Comparison of ENCODE assay signal across 24 cellular contexts in genomic region chr2:224072541-224073188, GRCh38. TPM values are rescaled to one million over a fixed set of nuclear protein-coding genes. Genes with fewer than 3 reads are reported as not detected.
A peak's percentile ranks its signal among the peaks of the same experiment; 100 is the strongest.
DNase-seq lines count a peak whose midpoint lies in the region; ATAC-seq and TF ChIP-seq lines count a peak whose summit lies in the region.
"Had no signal": no experiment of that assay in that cellular context is flagged by ENCODE, and none has a peak within 500 bp of the region (broad histone marks: within the 10 kb centered on the region; RNA-seq: fewer than 3 reads in every experiment).

No MANE protein-coding gene starts in this region.

- H3K27me3 ChIP-seq in body of pancreas (no peaks in the 10 kb centered on the region), trophoblast cell (ENCODE audit: insufficient read depth, low read length) (no peaks in the 10 kb centered on the region)
- H3K27me3 ChIP-seq: MG63, spleen, suprapubic skin had no signal

- no peak overlapping the region for H3K14ac ChIP-seq in trophoblast cell (ENCODE audit: low read length)

- no peak for TF ChIP-seq POLR2A in body of pancreas (IDR thresholded peaks at IDR 0.05)

- no peak overlapping the region for H2AFZ ChIP-seq in trophoblast cell (ENCODE audit: insufficient read depth, low read length, poor library complexity)

- H3K9me3 ChIP-seq in body of pancreas (no peaks in the 10 kb centered on the region), trophoblast cell (ENCODE audit: insufficient read depth, low read depth, low read length) (peaks cover 1% of the 10 kb centered on the region)
- H3K9me3 ChIP-seq: MG63, spleen, suprapubic skin had no signal

- H3K79me2 ChIP-seq in trophoblast cell (ENCODE audit: control insufficient read depth, insufficient read depth, low read length, poor library complexity) = peaks cover 1% of the 10 kb centered on the region

- H3K27ac ChIP-seq in body of pancreas (no peak overlapping the region), trophoblast cell (ENCODE audit: low read depth, low read length) (no peak overlapping the region)
- H3K27ac ChIP-seq: suprapubic skin had no signal

- H3K9ac ChIP-seq in trophoblast cell (ENCODE audit: low read length) = no peak overlapping the region

- no peak overlapping the region for H3K23ac ChIP-seq in trophoblast cell (ENCODE audit: low read length)

- H3K4me1 ChIP-seq in body of pancreas (no peaks in the 10 kb centered on the region), trophoblast cell (ENCODE audit: control insufficient read depth in 1 of 2, insufficient read depth in 2 of 2, low read length in 2 of 2) (no peaks in the 10 kb centered on the region)
- H3K4me1 ChIP-seq: spleen had no signal

- no peak overlapping the region for H3K4me2 ChIP-seq in trophoblast cell (ENCODE audit: low read length)

- no peak overlapping the region for H4K12ac ChIP-seq in trophoblast cell (ENCODE audit: low read depth, low read length)

- no peak overlapping the region for H4K8ac ChIP-seq in trophoblast cell (ENCODE audit: low read depth, low read length)

- no peak overlapping the region for H3K4ac ChIP-seq in trophoblast cell (ENCODE audit: low read depth, low read length)

- no peak overlapping the region for H2BK120ac ChIP-seq in trophoblast cell (ENCODE audit: insufficient read depth, low read length, poor library complexity)

- H3K4me3 ChIP-seq in AG09309 (ENCODE audit: control insufficient read depth, low read depth, low read length) (no peak overlapping the region), body of pancreas (no peak overlapping the region), trophoblast cell (ENCODE audit: low read depth, low read length) (no peak overlapping the region)
- H3K4me3 ChIP-seq: MG63, spleen, suprapubic skin had no signal

- no peaks in the 10 kb centered on the region for H3K79me1 ChIP-seq in trophoblast cell (ENCODE audit: low read length)

- 66 to 68% methylated on average over 4 of the region's 4 CpGs for WGBS in body of pancreas, 2 donors
- WGBS in trophoblast cell (ENCODE audit: extremely low coverage, insufficient coverage, insufficient read length) = no CpG with 5 or more reads among the region's 4 CpGs

- ATAC-seq in body of pancreas (peak; percentile 57), left ventricle myocardium superior (peak; percentile 93), HG02938 (IDR thresholded peaks at IDR 0.05; ENCODE audit: unreplicated experiment) (no peak)
- ATAC-seq: activated CD8-positive, alpha-beta memory T cell treated with anti-CD3 and anti-CD28 coated beads, Interleukin-2, amount 10 ng/mL, durations not matched to agents 7 days and 5 days; HCT116; natural killer cell; T-cell had no signal

- H2BK12ac ChIP-seq in trophoblast cell (ENCODE audit: low read length) = no peak overlapping the region

- no peak overlapping the region for H2BK5ac ChIP-seq in trophoblast cell (ENCODE audit: low read depth, low read length, poor library complexity)

- DNase-seq in AG09309 (ENCODE audit: low read depth) = peak; percentile 38
- DNase-seq in body of pancreas = peak in 2 of 4 donors; percentile 12
- DNase-seq in left ventricle myocardium superior = peak; percentile 71
- peak; percentile 52 to 79 for DNase-seq in trophoblast cell
- no peak for DNase-seq in inferior parietal cortex (ENCODE audit: extremely low spot score)
- no peak for DNase-seq in activated CD4-positive, alpha-beta T cell treated with anti-CD3 and anti-CD28 coated beads, Interleukin-2, amount 50 U/mL, for 1 hour
- no peak for DNase-seq in NCI-H82 (lab: John Stamatoyannopoulos, UW)
- DNase-seq: activated CD4-positive, alpha-beta T cell treated with anti-CD3 and anti-CD28 coated beads for 4 hours; activated CD8-positive, alpha-beta memory T cell treated with anti-CD3 and anti-CD28 coated beads, Interleukin-2, amount 10 ng/mL, durations not matched to agents 7 days and 5 days; caudate nucleus; CD4-positive, alpha-beta memory T cell; erythroblast; head of caudate nucleus; MG63; natural killer cell; NCI-H187; NCI-H524; posterior cingulate gyrus; SHP77 treated with DMSO at 0.1 percent for 48 hours; spleen; T-cell had no signal

- no peak overlapping the region for H4K91ac ChIP-seq in trophoblast cell (ENCODE audit: low read depth, low read length)

- H3K36me3 ChIP-seq in body of pancreas (replicated peaks in 1 of 2; ENCODE audit: insufficient read depth in 1 of 2, low read depth in 2 of 2) = no peaks in the 10 kb centered on the region
- no peaks in the 10 kb centered on the region for H3K36me3 ChIP-seq in trophoblast cell (ENCODE audit: control insufficient read depth in 1 of 2, insufficient read depth in 2 of 2, low read length in 2 of 2)
- H3K36me3 ChIP-seq: MG63, spleen, suprapubic skin had no signal

- TF ChIP-seq CTCF in AG09309 (IDR thresholded peaks at IDR 0.05; ENCODE audit: control insufficient read depth, insufficient read depth, low read depth, low read length, missing control alignments) (peak; percentile 20), body of pancreas (IDR thresholded peaks at IDR 0.05) (no peak)

- no peak overlapping the region for H2AK5ac ChIP-seq in trophoblast cell (ENCODE audit: low read length)

- no peak overlapping the region for H3K18ac ChIP-seq in trophoblast cell (ENCODE audit: low read length)

- intact Hi-C loops in body of pancreas (cut with DNase I) = no loop called here
- intact Hi-C loops in left ventricle myocardium superior (cut with micrococcal nuclease) = no loop called here

RNA-seq across cellular contexts. Expression of gene SERPINE2, which starts 33.6 kb away (rescaled TPM):
- total RNA-seq in body of pancreas = 1 to 10 TPM; 1.6 to 4.4 TPM
- 6.0 TPM for total RNA-seq in left ventricle myocardium superior
- polyA plus RNA-seq in trophoblast cell (2013) = 169 and 186 TPM in 2 replicates

Comparison
In these comparisons a context has a peak if more than half of its experiments do, and no peak if none do; other contexts are left out.
1. DNase-seq: peak in AG09309 (single experiment), left ventricle myocardium superior (single experiment) and trophoblast cell (2 of 2); none in inferior parietal cortex (single experiment), activated CD4-positive, alpha-beta T cell treated with anti-CD3 and anti-CD28 coated beads, Interleukin-2, amount 50 U/mL, for 1 hour (single experiment) and NCI-H82 (single experiment).